1 cellular context compared by ENCODE assay signal in the genomic region with DNA sequence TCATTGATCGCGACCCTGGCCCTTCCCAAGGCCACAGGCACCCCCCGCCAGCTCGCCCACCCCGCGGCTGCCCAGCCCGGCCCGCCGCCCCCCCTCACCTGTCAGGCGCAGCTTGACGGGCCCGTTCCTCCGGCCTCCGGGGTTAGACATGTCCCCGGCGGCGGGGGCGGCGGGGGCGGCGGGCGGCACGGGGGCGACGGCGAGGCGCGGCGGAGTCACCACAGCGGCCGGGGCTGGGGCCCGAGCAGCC.
TF ChIP-seq lines count a peak whose summit lies in the region.

No MANE protein-coding gene starts in this region.

TF ChIP-seq in A549, 52 proteins besides CTCF, POLR2A, EP300 and RAD21 (continued from another document):
- no peak for TF ChIP-seq HMGXB4 (CRISPR knock-in tag; IDR thresholded peaks at IDR 0.05; ENCODE audit: borderline replicate concordance)
